ENCODE assay signal across 8 cellular contexts in the genomic region with DNA sequence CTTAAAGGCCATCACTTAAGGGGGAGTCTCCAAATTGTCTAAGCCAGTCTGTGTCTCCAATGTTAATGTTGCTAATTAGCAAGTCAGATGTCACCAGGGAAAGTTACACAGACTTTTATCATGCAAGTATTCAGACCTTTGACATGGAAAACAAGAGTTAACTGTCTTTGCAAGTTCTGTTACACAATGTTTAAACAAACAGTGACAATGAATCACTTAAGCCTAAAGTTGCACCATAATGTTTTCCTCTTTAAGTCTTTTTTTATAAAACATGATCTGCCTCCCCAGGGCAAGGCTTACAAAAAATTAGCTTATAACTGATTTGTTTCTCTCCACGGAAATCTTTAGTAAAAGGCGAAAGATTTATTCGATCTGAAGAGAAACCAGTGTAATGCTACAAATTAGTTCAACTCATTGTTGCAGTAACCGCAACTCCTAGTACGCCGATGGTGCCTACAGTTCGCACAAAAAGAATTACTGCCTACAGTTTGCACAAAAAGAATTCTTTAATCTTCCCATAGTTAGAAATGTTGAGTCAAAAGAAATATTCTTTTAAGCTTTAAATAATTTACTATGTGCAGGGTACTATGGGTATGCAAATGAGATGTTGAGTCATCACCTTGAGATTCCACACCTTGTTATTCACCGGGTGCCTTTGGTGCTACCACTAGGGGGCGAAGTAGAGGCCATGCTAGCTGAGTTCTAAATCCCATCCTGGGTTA. TPM values are rescaled to one million over a fixed set of nuclear protein-coding genes. Genes with fewer than 3 reads are reported as not detected.
DNase-seq lines count a peak whose midpoint lies in the region; ATAC-seq and TF ChIP-seq lines count a peak whose summit lies in the region.

No MANE protein-coding gene starts in this region.

- H3K4me1 Mint-ChIP-seq in mesothelial cell of epicardium: peaks cover 39% of the 10 kb centered on the region

- peak; percentile 80 for ATAC-seq in GM18498 (IDR thresholded peaks at IDR 0.05; ENCODE audit: unreplicated experiment)
- ATAC-seq in HG02798 (IDR thresholded peaks at IDR 0.05; ENCODE audit: poor library complexity, unreplicated experiment): peak; percentile 72
- ATAC-seq in stimulated activated naive CD8-positive, alpha-beta T cell treated with anti-CD3 and anti-CD28 coated beads, Interleukin-15, Interleukin-2, amounts not matched to agents 100 U/mL and 50 U/mL, for 24 hours: peak; percentile 92

- H3K4me3 Mint-ChIP-seq in mesothelial cell of epicardium: no peak overlapping the region

- TF ChIP-seq CTCF in dorsolateral prefrontal cortex (IDR thresholded peaks at IDR 0.05 in 54 of 56, conservative IDR thresholded peaks at IDR 0.05 in 2 of 56; ENCODE audit: low read depth in 1 of 56, partially characterized antibody in 56 of 56) (peak; percentile 31 to 73 (median 56)), mesothelial cell of epicardium (IDR thresholded peaks at IDR 0.05; ENCODE audit: unreplicated experiment) (peak; percentile 67)

- H3K27ac Mint-ChIP-seq in mesothelial cell of epicardium: no peak overlapping the region

- peak; percentile 58 for DNase-seq in NCI-H1694 treated with DMSO at 0.1 percent for 48 hours (lab: John Stamatoyannopoulos, UW)
- DNase-seq in activated CD4-positive, CD25-positive, alpha-beta regulatory T cell treated with anti-CD3 and anti-CD28 coated beads, Interleukin-2, amount 50 U/mL, for 16 hours (ENCODE audit: low read depth, low spot score): peak; percentile 22
- peak in 5 of 10 donors; percentile 23 to 59 (median 50) for DNase-seq in dorsolateral prefrontal cortex
- no peak for DNase-seq in mesothelial cell of epicardium (ENCODE audit: low spot score in 2 of 2, unreplicated experiment in 2 of 2)
- peak; percentile 82 for DNase-seq in stimulated activated naive CD8-positive, alpha-beta T cell treated with anti-CD3 and anti-CD28 coated beads, Interleukin-15, Interleukin-2, amounts not matched to agents 100 U/mL and 50 U/mL, for 24 hours

- intact Hi-C loops in dorsolateral prefrontal cortex (cut with DNase I): no loop called here

- H3K27me3 ChIP-seq in ACC112 (ENCODE audit: insufficient read depth, low read length): no peaks in the 10 kb centered on the region
- no peaks in the 10 kb centered on the region for H3K27me3 ChIP-seq in dorsolateral prefrontal cortex

- peaks cover 2% of the 10 kb centered on the region for H3K36me3 Mint-ChIP-seq in mesothelial cell of epicardium

- H3K27ac ChIP-seq in ACC112 (ENCODE audit: low read depth, low read length) (peak overlapping the region; percentile 90), dorsolateral prefrontal cortex (peak overlapping the region in 6 of 59 donors; percentile 2 to 56 (median 24))

- no peaks in the 10 kb centered on the region for H3K9me3 Mint-ChIP-seq in mesothelial cell of epicardium

- no peaks in the 10 kb centered on the region for H3K27me3 Mint-ChIP-seq in mesothelial cell of epicardium (ENCODE audit: low read depth)

- no peak overlapping the region for H2AFZ ChIP-seq in ACC112 (ENCODE audit: low read length, unreplicated experiment)

- H3K4me3 ChIP-seq in ACC112 (ENCODE audit: low read depth, low read length): no peak overlapping the region
- H3K4me3 ChIP-seq in dorsolateral prefrontal cortex: no peak overlapping the region

- no peaks in the 10 kb centered on the region for H3K79me2 ChIP-seq in ACC112 (ENCODE audit: control insufficient read depth, insufficient read depth, low read length, unreplicated experiment)

- peaks cover 49% of the 10 kb centered on the region for H3K4me1 ChIP-seq in ACC112 (ENCODE audit: control insufficient read depth, insufficient read depth, low read length, unreplicated experiment)

- no peaks in the 10 kb centered on the region for H3K36me3 ChIP-seq in ACC112 (ENCODE audit: insufficient read depth, low read length)

RNA-seq across cellular contexts. Expression of a gene that starts 45.3 kb away (rescaled TPM):
- total RNA-seq in dorsolateral prefrontal cortex (10 to 100 TPM in 13 of 120 experiments, 1 to 10 TPM in 107; 3.6 to 14.7 (median 7.1) TPM), mesothelial cell of epicardium (17.4 to 19.2 TPM (median 18.0 TPM) in 3 replicates)

Comparison
In these comparisons a context has a peak if more than half of its experiments do, and no peak if none do; other contexts are left out.
1. DNase-seq: peak in NCI-H1694 treated with DMSO at 0.1 percent for 48 hours (single experiment), activated CD4-positive, CD25-positive, alpha-beta regulatory T cell treated with anti-CD3 and anti-CD28 coated beads, Interleukin-2, amount 50 U/mL, for 16 hours (single experiment) and stimulated activated naive CD8-positive, alpha-beta T cell treated with anti-CD3 and anti-CD28 coated beads, Interleukin-15, Interleukin-2, amounts not matched to agents 100 U/mL and 50 U/mL, for 24 hours (single experiment); none in mesothelial cell of epicardium (0 of 2).
2. Peak in every context shown above with its lines, with median percentiles within 50 percentile points of each other: ATAC-seq.